Comparison of ENCODE assay signal across 27 cellular contexts in the genomic region with DNA sequence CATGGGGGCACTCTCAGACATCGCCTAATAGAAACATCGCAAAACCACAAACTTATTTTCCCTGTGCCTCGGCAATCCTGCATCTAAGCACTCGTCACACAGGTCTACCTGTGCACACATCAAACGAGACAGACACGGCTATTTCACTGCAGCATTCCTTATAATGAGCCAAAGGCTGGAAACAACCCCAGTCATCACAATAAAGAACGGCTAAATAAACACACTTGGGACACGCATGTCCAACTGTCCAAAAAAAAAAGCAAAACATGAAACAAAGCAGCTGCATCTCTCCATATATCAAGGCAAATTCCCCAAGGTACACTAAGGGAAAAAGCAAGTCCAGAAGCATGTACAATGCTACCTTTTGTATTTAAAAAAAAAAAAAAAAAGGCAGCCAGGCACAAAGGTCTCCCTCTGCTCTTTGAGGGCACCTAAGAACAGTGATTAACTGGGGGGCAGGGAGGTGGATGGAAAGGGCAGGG. TPM values are rescaled to one million over a fixed set of nuclear protein-coding genes. Genes with fewer than 3 reads are reported as not detected.
A peak's percentile ranks its signal among the peaks of the same experiment; 100 is the strongest.
DNase-seq lines count a peak whose midpoint lies in the region; ATAC-seq, FAIRE-seq and TF ChIP-seq lines count a peak whose summit lies in the region.
"Had no signal": no experiment of that assay in that cellular context is flagged by ENCODE, and none has a peak within 500 bp of the region (broad histone marks: within the 10 kb centered on the region; RNA-seq: fewer than 3 reads in every experiment).

No MANE protein-coding gene starts in this region.

- TF ChIP-seq CTCF in VCaP (conservative IDR thresholded peaks at IDR 0.05) (no peak), nephron (IDR thresholded peaks at IDR 0.05; ENCODE audit: unreplicated experiment in 3 of 3) (no peak), spleen (IDR thresholded peaks at IDR 0.05 in 8 of 11, conservative IDR thresholded peaks at IDR 0.05 in 3 of 11) (no peak), D721Med (IDR thresholded peaks at IDR 0.05; ENCODE audit: insufficient read depth, missing control alignments) (no peak)

- no peak for ATAC-seq in activated naive CD4-positive, alpha-beta T cell treated with anti-CD3 and anti-CD28 coated beads, Interleukin-2, amount 50 U/mL, for 72 hours
- ATAC-seq: gastroesophageal sphincter, left ventricle myocardium superior, upper lobe of right lung had no signal

- 88 to 95% (median 93%) methylated on average over 8 of the region's 8 CpGs for WGBS in spleen, 5 donors

- H3K27ac ChIP-seq in VCaP (peak overlapping the region; percentile 94), spleen (no peak overlapping the region)
- H3K27ac ChIP-seq: ascending aorta, gastroesophageal sphincter, SK-N-MC, upper lobe of right lung had no signal

- peaks cover 30% of the 10 kb centered on the region for H3K4me1 Mint-ChIP-seq in nephron
- H3K4me1 Mint-ChIP-seq: CD14-positive monocyte had no signal

- H3K9me3 Mint-ChIP-seq in nephron: no peaks in the 10 kb centered on the region
- no peaks in the 10 kb centered on the region for H3K9me3 Mint-ChIP-seq in activated naive CD4-positive, alpha-beta T cell treated with anti-CD3 and anti-CD28 coated beads, Interleukin-2, amount 50 U/mL, for 72 hours
- H3K9me3 Mint-ChIP-seq: activated naive CD8-positive, alpha-beta T cell treated with anti-CD3 and anti-CD28 coated beads for 36 hours; CD14-positive monocyte; dendritic cell treated with granulocyte-macrophage colony-stimulating factor and Interleukin-4, amounts not matched to agents 40 ng/mL and 50 ng/mL, for 4 days had no signal

- no peak overlapping the region for H3K4me3 ChIP-seq in spleen
- H3K4me3 ChIP-seq: ascending aorta, gastroesophageal sphincter, SK-N-MC, upper lobe of right lung had no signal

- no peak overlapping the region for H3K4me3 Mint-ChIP-seq in nephron
- H3K4me3 Mint-ChIP-seq: activated naive CD8-positive, alpha-beta T cell treated with anti-CD3 and anti-CD28 coated beads for 36 hours; CD14-positive monocyte; dendritic cell treated with granulocyte-macrophage colony-stimulating factor and Interleukin-4, amounts not matched to agents 40 ng/mL and 50 ng/mL, for 4 days had no signal

- peak overlapping the region; percentile 57 to 74 (median 64) for H3K27ac Mint-ChIP-seq in nephron
- H3K27ac Mint-ChIP-seq in activated naive CD4-positive, alpha-beta T cell treated with anti-CD3 and anti-CD28 coated beads, Interleukin-2, amount 50 U/mL, for 72 hours: peak overlapping the region in 1 of 2 donors; percentile 74
- H3K27ac Mint-ChIP-seq: activated naive CD8-positive, alpha-beta T cell treated with anti-CD3 and anti-CD28 coated beads for 36 hours; CD14-positive monocyte; dendritic cell treated with granulocyte-macrophage colony-stimulating factor and Interleukin-4, amounts not matched to agents 40 ng/mL and 50 ng/mL, for 4 days had no signal

- H3K27me3 ChIP-seq in spleen (replicated peaks in 1 of 7): no peaks in the 10 kb centered on the region
- H3K27me3 ChIP-seq: ascending aorta, gastroesophageal sphincter, upper lobe of right lung had no signal

- no peaks in the 10 kb centered on the region for H3K27me3 Mint-ChIP-seq in nephron (ENCODE audit: low read depth)
- H3K27me3 Mint-ChIP-seq: activated naive CD8-positive, alpha-beta T cell treated with anti-CD3 and anti-CD28 coated beads for 36 hours; dendritic cell treated with granulocyte-macrophage colony-stimulating factor and Interleukin-4, amounts not matched to agents 40 ng/mL and 50 ng/mL, for 4 days had no signal

- peaks cover 0 to 36% (median 0%) of the 10 kb centered on the region in 6 donors for H3K4me1 ChIP-seq in spleen
- H3K4me1 ChIP-seq: ascending aorta, upper lobe of right lung had no signal

- intact Hi-C loops in spleen (cut with DNase I; ENCODE audit: low total_unique reads): no loop called here

- H3K9me3 ChIP-seq in spleen: no peaks in the 10 kb centered on the region
- H3K9me3 ChIP-seq: ascending aorta, gastroesophageal sphincter, upper lobe of right lung had no signal

- H3K36me3 ChIP-seq in spleen: peaks cover 0 to 84% (median 48%) of the 10 kb centered on the region in 6 donors

- DNase-seq in COLO829 (ENCODE audit: low spot score) (peak; percentile 40), DMS79 treated with DMSO at 0.1 percent for 48 hours (lab: John Stamatoyannopoulos, UW) (peak; percentile 26), spleen (no peak), D721Med (ENCODE audit: insufficient read length, low spot score) (no peak)
- no peak for DNase-seq in activated naive CD4-positive, alpha-beta T cell treated with anti-CD3 and anti-CD28 coated beads, Interleukin-2, amount 50 U/mL, for 72 hours (ENCODE audit: low spot score in 2 of 2)
- DNase-seq: activated CD8-positive, alpha-beta memory T cell treated with anti-CD3 and anti-CD28 coated beads for 24 hours; activated effector memory CD4-positive, alpha-beta T cell treated with Interleukin-2 at 50 U/mL for 16 hours; activated naive CD8-positive, alpha-beta T cell treated with anti-CD3 and anti-CD28 coated beads for 36 hours; central memory CD4-positive, alpha-beta T cell; left ventricle myocardium superior; NCI-H1092 treated with DMSO at 0.1 percent for 48 hours; NCI-H2081 treated with DMSO at 0.1 percent for 48 hours; OCI-M1; retina; upper lobe of right lung had no signal

- FAIRE-seq in D721Med (lab: Jason Lieb, UNC): no peak
- FAIRE-seq: H54, islet of Langerhans had no signal

- no peak for TF ChIP-seq POLR2A in spleen (IDR thresholded peaks at IDR 0.05)

- peaks cover 52% of the 10 kb centered on the region for H3K36me3 Mint-ChIP-seq in nephron (ENCODE audit: low read depth)
- peaks cover 0 to 11% of the 10 kb centered on the region in 2 donors for H3K36me3 Mint-ChIP-seq in activated naive CD4-positive, alpha-beta T cell treated with anti-CD3 and anti-CD28 coated beads, Interleukin-2, amount 50 U/mL, for 72 hours

RNA-seq across cellular contexts. Expression of a gene that starts 27.2 kb away (rescaled TPM):
- total RNA-seq in spleen: under 1 TPM in 2 of 7 donors, not detected in 5; 0.43 to 0.47 TPM
- under 1 TPM; 0.18 to 0.43 (median 0.26) TPM for polyA plus RNA-seq in spleen
- under 1 TPM in 1 of 2 donors, not detected in 1; 0.43 TPM for total RNA-seq in activated naive CD4-positive, alpha-beta T cell treated with anti-CD3 and anti-CD28 coated beads, Interleukin-2, amount 50 U/mL, for 72 hours
- total RNA-seq: activated naive CD8-positive, alpha-beta T cell treated with anti-CD3 and anti-CD28 coated beads for 36 hours; ascending aorta; left ventricle myocardium superior; osteoblast; upper lobe of right lung had no signal
- polyA plus RNA-seq: CD14-positive monocyte had no signal

RNA-seq across cellular contexts. Expression of a gene that starts 31.5 kb away (rescaled TPM):
- 100 to 1,000 TPM in 4 of 7 donors, 10 to 100 TPM in 3; 95.1 to 134 (median 112) TPM for total RNA-seq in spleen
- 10 to 100 TPM; 28.8 to 75.7 (median 37.1) TPM for polyA plus RNA-seq in spleen
- total RNA-seq in activated naive CD4-positive, alpha-beta T cell treated with anti-CD3 and anti-CD28 coated beads, Interleukin-2, amount 50 U/mL, for 72 hours: 100 to 1,000 TPM; 171 to 214 TPM

RNA-seq across cellular contexts. Expression of a gene that starts 35.5 kb away (rescaled TPM):
- not detected for total RNA-seq in spleen
- not detected for polyA plus RNA-seq in spleen
- not detected for total RNA-seq in activated naive CD4-positive, alpha-beta T cell treated with anti-CD3 and anti-CD28 coated beads, Interleukin-2, amount 50 U/mL, for 72 hours
- total RNA-seq: activated naive CD8-positive, alpha-beta T cell treated with anti-CD3 and anti-CD28 coated beads for 36 hours; ascending aorta; gastroesophageal sphincter; left ventricle myocardium superior; osteoblast; subcutaneous adipose tissue; T-helper 1 cell treated with Interleukin-12 subunit alpha and Interleukin-12 subunit beta and Interleukin-4 antibody, amounts not matched to agents 30 ng/mL and 1 ng/mL, for 36 hours; upper lobe of right lung had no signal
- polyA plus RNA-seq: CD14-positive monocyte had no signal

Comparison
In these comparisons a context has a peak if more than half of its experiments do, and no peak if none do; other contexts are left out.
1. DNase-seq: peak in COLO829 (single experiment) and DMS79 treated with DMSO at 0.1 percent for 48 hours (single experiment); none in spleen (single experiment), D721Med (single experiment) and activated naive CD4-positive, alpha-beta T cell treated with anti-CD3 and anti-CD28 coated beads, Interleukin-2, amount 50 U/mL, for 72 hours (0 of 2).